In the genomic region with DNA sequence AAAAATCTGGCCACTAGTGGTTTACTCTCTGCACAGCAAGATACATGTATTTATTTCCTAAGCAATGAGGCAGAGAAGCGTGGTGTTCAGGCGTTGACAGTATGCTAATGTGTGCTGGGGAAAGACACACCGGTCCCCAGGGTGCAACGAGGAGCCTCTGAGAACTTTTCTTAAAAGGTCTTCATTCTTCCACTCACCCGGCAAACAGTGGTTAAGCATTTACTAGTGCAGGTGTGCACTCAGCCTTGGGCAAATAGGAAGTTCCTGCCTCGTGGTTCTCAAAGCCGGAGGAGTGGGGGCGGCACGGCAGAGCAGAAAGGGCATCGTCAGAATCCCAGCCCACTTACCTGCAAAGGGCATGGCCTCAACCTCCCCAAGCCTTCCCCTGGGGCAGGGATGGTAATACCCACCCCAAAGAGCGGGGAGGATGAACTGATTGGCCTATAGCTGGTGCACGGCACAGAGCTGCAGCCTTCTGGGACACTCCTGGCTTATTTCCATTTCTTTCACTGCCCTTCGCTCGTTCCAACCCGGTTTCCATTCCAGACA, we compare ENCODE assay signal across 14 cellular contexts.
DNase-seq lines count a peak whose midpoint lies in the region; ATAC-seq and TF ChIP-seq lines count a peak whose summit lies in the region.
"Had no signal": no experiment of that assay in that cellular context is flagged by ENCODE, and none has a peak within 500 bp of the region (broad histone marks: within the 10 kb centered on the region; RNA-seq: fewer than 3 reads in every experiment).

No MANE protein-coding gene starts in this region.

- no peak overlapping the region for H3K27ac ChIP-seq in lung (ENCODE audit: low read depth in 1 of 2, low read length in 1 of 2)

- H3K4me1 ChIP-seq in lung (ENCODE audit: control insufficient read depth in 2 of 2, insufficient read depth in 2 of 2, low read length in 2 of 2) = no peaks in the 10 kb centered on the region

- no peaks in the 10 kb centered on the region for H3K36me3 ChIP-seq in H7 (replicated peaks; ENCODE audit: control insufficient read depth, insufficient read depth, low read length)
- no peaks in the 10 kb centered on the region for H3K36me3 ChIP-seq in lung (ENCODE audit: control insufficient read depth in 2 of 2, insufficient read depth in 2 of 2, low read length in 2 of 2)

- peak; percentile 89 for ATAC-seq in GM18511 (IDR thresholded peaks at IDR 0.05; ENCODE audit: unreplicated experiment)
- ATAC-seq in lung (ENCODE audit: insufficient read depth, low FRiP score) = no peak
- no peak for ATAC-seq in stimulated activated effector memory CD8-positive, alpha-beta T cell treated with anti-CD3 and anti-CD28 coated beads, Interleukin-12 subunit alpha, Interleukin-12 subunit beta, amount 100 ng/mL, for 72 hours
- no peak for ATAC-seq in HG02970 (IDR thresholded peaks at IDR 0.05; ENCODE audit: low FRiP score, unreplicated experiment)

- no peaks in the 10 kb centered on the region for H3K27me3 ChIP-seq in H7 (ENCODE audit: control insufficient read depth, insufficient read depth, low read length)
- H3K27me3 ChIP-seq in lung (ENCODE audit: control insufficient read depth, insufficient read depth) = no peaks in the 10 kb centered on the region

- WGBS in lung, 2 donors = 46 to 58% methylated on average over 15 of the region's 15 CpGs

- no peak overlapping the region for H3K27ac Mint-ChIP-seq in stimulated activated effector memory CD8-positive, alpha-beta T cell treated with anti-CD3 and anti-CD28 coated beads, Interleukin-12 subunit alpha, Interleukin-12 subunit beta, amount 100 ng/mL, for 72 hours
- no peak overlapping the region for H3K27ac Mint-ChIP-seq in activated T-helper 1 cell treated with anti-CD3 and anti-CD28 coated beads, Interleukin-12 subunit alpha, Interleukin-12 subunit beta, Interleukin-2, Interleukin-4 antibody, amounts not matched to agents 30 ng/mL and 10 ng/mL and 1 ng/mL, durations not matched to agents 14 hours and 24 hours and 36 hours

- peaks cover 1% of the 10 kb centered on the region for H3K27me3 Mint-ChIP-seq in activated T-helper 1 cell treated with anti-CD3 and anti-CD28 coated beads, Interleukin-12 subunit alpha, Interleukin-12 subunit beta, Interleukin-2, Interleukin-4 antibody, amounts not matched to agents 30 ng/mL and 10 ng/mL and 1 ng/mL, durations not matched to agents 14 hours and 24 hours and 36 hours (ENCODE audit: insufficient read depth)

- no peaks in the 10 kb centered on the region for H3K9me3 Mint-ChIP-seq in stimulated activated effector memory CD8-positive, alpha-beta T cell treated with anti-CD3 and anti-CD28 coated beads, Interleukin-12 subunit alpha, Interleukin-12 subunit beta, amount 100 ng/mL, for 72 hours
- H3K9me3 Mint-ChIP-seq in activated T-helper 1 cell treated with anti-CD3 and anti-CD28 coated beads, Interleukin-12 subunit alpha, Interleukin-12 subunit beta, Interleukin-2, Interleukin-4 antibody, amounts not matched to agents 30 ng/mL and 10 ng/mL and 1 ng/mL, durations not matched to agents 14 hours and 24 hours and 36 hours = no peaks in the 10 kb centered on the region

- no peaks in the 10 kb centered on the region for H3K36me3 Mint-ChIP-seq in stimulated activated effector memory CD8-positive, alpha-beta T cell treated with anti-CD3 and anti-CD28 coated beads, Interleukin-12 subunit alpha, Interleukin-12 subunit beta, amount 100 ng/mL, for 72 hours
- no peaks in the 10 kb centered on the region for H3K36me3 Mint-ChIP-seq in activated T-helper 1 cell treated with anti-CD3 and anti-CD28 coated beads, Interleukin-12 subunit alpha, Interleukin-12 subunit beta, Interleukin-2, Interleukin-4 antibody, amounts not matched to agents 30 ng/mL and 10 ng/mL and 1 ng/mL, durations not matched to agents 14 hours and 24 hours and 36 hours (ENCODE audit: low read depth)

- intact Hi-C loops in activated T-helper 1 cell treated with anti-CD3 and anti-CD28 coated beads, Interleukin-12 subunit alpha, Interleukin-12 subunit beta, Interleukin-2, Interleukin-4 antibody, amounts not matched to agents 30 ng/mL and 10 ng/mL and 1 ng/mL, durations not matched to agents 14 hours and 24 hours and 36 hours (cut with micrococcal nuclease) = no loop called here

- DNase-seq in H7 (peak; percentile 7), NAMALWA (ENCODE audit: low spot score) (peak; percentile 2), lung (ENCODE audit: low spot score) (peak; percentile 33), NCI-H82 treated with DMSO at 0.1 percent for 48 hours (lab: John Stamatoyannopoulos, UW; ENCODE audit: unreplicated experiment) (no peak)
- no peak for DNase-seq in stimulated activated effector memory CD8-positive, alpha-beta T cell treated with anti-CD3 and anti-CD28 coated beads, Interleukin-12 subunit alpha, Interleukin-12 subunit beta, amount 100 ng/mL, for 72 hours (ENCODE audit: low spot score in 2 of 2)
- DNase-seq in activated T-helper 1 cell treated with anti-CD3 and anti-CD28 coated beads, Interleukin-12 subunit alpha, Interleukin-12 subunit beta, Interleukin-2, Interleukin-4 antibody, amounts not matched to agents 30 ng/mL and 10 ng/mL and 1 ng/mL, durations not matched to agents 14 hours and 24 hours and 36 hours (ENCODE audit: low spot score) = no peak
- DNase-seq: DND-41, HCEC 1CT, head of caudate nucleus, NCI-H1092 treated with DMSO at 0.1 percent for 48 hours, nucleus accumbens, SHP77 had no signal

- H3K9me3 ChIP-seq in lung (ENCODE audit: control insufficient read depth in 2 of 2, insufficient read depth in 1 of 2, low read length in 1 of 2) = no peaks in the 10 kb centered on the region

- H3K4me1 Mint-ChIP-seq in stimulated activated effector memory CD8-positive, alpha-beta T cell treated with anti-CD3 and anti-CD28 coated beads, Interleukin-12 subunit alpha, Interleukin-12 subunit beta, amount 100 ng/mL, for 72 hours = no peaks in the 10 kb centered on the region
- H3K4me1 Mint-ChIP-seq in activated T-helper 1 cell treated with anti-CD3 and anti-CD28 coated beads, Interleukin-12 subunit alpha, Interleukin-12 subunit beta, Interleukin-2, Interleukin-4 antibody, amounts not matched to agents 30 ng/mL and 10 ng/mL and 1 ng/mL, durations not matched to agents 14 hours and 24 hours and 36 hours (ENCODE audit: low read depth) = no peaks in the 10 kb centered on the region

- H3K4me3 Mint-ChIP-seq in stimulated activated effector memory CD8-positive, alpha-beta T cell treated with anti-CD3 and anti-CD28 coated beads, Interleukin-12 subunit alpha, Interleukin-12 subunit beta, amount 100 ng/mL, for 72 hours = no peak overlapping the region
- no peak overlapping the region for H3K4me3 Mint-ChIP-seq in activated T-helper 1 cell treated with anti-CD3 and anti-CD28 coated beads, Interleukin-12 subunit alpha, Interleukin-12 subunit beta, Interleukin-2, Interleukin-4 antibody, amounts not matched to agents 30 ng/mL and 10 ng/mL and 1 ng/mL, durations not matched to agents 14 hours and 24 hours and 36 hours

- no peak overlapping the region for H3K4me3 ChIP-seq in H7 (ENCODE audit: insufficient read depth, low read depth, low read length)
- H3K4me3 ChIP-seq in lung = no peak overlapping the region

- no peak for TF ChIP-seq CTCF in lung (IDR thresholded peaks at IDR 0.05; ENCODE audit: control extremely low read depth, extremely low read depth)

Comparison
In these comparisons a context has a peak if more than half of its experiments do, and no peak if none do; other contexts are left out.
1. DNase-seq: peak in H7 (single experiment), NAMALWA (single experiment) and lung (single experiment); none in NCI-H82 treated with DMSO at 0.1 percent for 48 hours (single experiment), stimulated activated effector memory CD8-positive, alpha-beta T cell treated with anti-CD3 and anti-CD28 coated beads, Interleukin-12 subunit alpha, Interleukin-12 subunit beta, amount 100 ng/mL, for 72 hours (0 of 2) and activated T-helper 1 cell treated with anti-CD3 and anti-CD28 coated beads, Interleukin-12 subunit alpha, Interleukin-12 subunit beta, Interleukin-2, Interleukin-4 antibody, amounts not matched to agents 30 ng/mL and 10 ng/mL and 1 ng/mL, durations not matched to agents 14 hours and 24 hours and 36 hours (single experiment).